Comparison of ENCODE assay signal across 8 cellular contexts in the genomic region with DNA sequence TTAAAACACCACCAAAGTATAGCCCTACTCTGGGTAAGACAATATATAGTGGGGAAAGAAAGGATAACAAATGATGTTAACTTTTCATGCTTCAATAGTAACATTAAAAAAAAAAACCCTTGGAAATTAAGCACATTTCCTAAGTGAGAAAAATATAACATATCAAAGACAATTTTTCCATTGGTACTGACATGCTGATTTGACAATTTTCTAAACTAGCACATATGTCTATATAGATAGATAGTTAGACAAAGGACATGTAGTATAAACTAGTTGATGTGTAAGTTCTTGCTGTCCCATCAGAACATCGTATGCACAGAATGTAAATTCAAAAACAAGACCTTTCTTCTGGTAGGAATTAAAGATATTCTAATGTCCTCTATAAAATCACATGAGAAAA. TPM values are rescaled to one million over a fixed set of nuclear protein-coding genes. Genes with fewer than 3 reads are reported as not detected.
"Had no signal": no experiment of that assay in that cellular context is flagged by ENCODE, and none has a peak within 500 bp of the region (broad histone marks: within the 10 kb centered on the region; RNA-seq: fewer than 3 reads in every experiment).

No MANE protein-coding gene starts in this region.

- FAIRE-seq: HTR-8/SVneo had no signal

- H3K27ac ChIP-seq: HL-60, KMS-11 had no signal

- H3K4me2 ChIP-seq: KMS-11 had no signal

- H3K9ac ChIP-seq: KMS-11 had no signal

- DNase-seq: Karpas-422, KG1 had no signal

RNA-seq across cellular contexts. Expression of gene ETNPPL, which starts 47.2 kb away (rescaled TPM):
- total RNA-seq: HT-29, HT1080 had no signal
- polyA plus RNA-seq: IgD-negative memory B cell had no signal
